1 cellular context compared by ENCODE assay signal in the genomic region with DNA sequence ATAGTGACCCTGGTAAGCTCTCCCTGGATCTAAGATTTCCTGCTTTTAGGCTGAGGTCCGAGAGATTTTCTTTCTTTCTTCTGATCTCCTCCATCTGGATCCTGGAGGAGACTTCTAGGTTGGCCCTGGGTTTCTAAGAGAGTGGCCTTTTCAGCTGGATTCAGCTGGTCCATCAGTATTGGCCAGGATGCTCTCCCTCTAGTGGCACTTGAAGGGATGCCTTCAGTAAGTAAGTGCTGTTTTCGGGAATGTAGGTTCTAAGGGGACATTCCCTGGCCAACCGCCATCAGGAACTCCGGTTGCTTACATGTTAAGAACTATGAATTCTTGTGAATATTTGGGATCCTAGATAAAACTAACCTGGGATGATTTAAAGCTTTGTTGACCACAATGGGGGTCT.
TF ChIP-seq lines count a peak whose summit lies in the region.

No MANE protein-coding gene starts in this region.

TF ChIP-seq in A549, 52 proteins besides CTCF, POLR2A, EP300 and RAD21 (continued from another document):
- no peak for TF ChIP-seq PHF8 (IDR thresholded peaks at IDR 0.05; ENCODE audit: borderline replicate concordance, low read depth)
